Comparison of ENCODE assay signal across 17 cellular contexts in the genomic region with DNA sequence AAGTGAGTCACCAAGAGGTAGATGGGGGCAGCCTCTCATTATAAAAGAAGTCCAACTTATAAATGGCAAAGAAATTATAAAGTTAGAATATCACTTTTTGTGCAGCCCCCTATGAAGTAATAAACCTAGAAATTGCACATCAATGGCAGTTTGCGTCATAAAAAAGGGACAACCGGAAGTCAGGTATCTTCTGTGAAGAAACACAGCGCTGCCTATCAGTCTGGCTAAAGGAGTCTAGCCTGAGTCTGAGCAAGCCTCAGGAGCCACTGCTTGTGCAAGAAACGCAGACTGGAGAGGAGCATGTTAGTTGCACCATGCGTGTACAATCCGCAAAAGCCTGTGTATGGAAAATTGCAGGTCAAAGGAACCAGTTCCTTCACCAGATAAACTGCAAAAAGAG.
"Had no signal": no experiment of that assay in that cellular context is flagged by ENCODE, and none has a peak within 500 bp of the region (broad histone marks: within the 10 kb centered on the region; RNA-seq: fewer than 3 reads in every experiment).

No MANE protein-coding gene starts in this region.

- H3K4me3 ChIP-seq: heart left ventricle, prostate gland, right lobe of liver, tibial artery, upper lobe of left lung, uterus had no signal

- H3K4me1 Mint-ChIP-seq: naive B cell; stimulated activated effector memory CD8-positive, alpha-beta T cell treated with anti-CD3 and anti-CD28 coated beads, Interleukin-12 subunit alpha, Interleukin-12 subunit beta, amount 100 ng/mL, for 72 hours had no signal

- H3K36me3 Mint-ChIP-seq: naive B cell; stimulated activated effector memory CD8-positive, alpha-beta T cell treated with anti-CD3 and anti-CD28 coated beads, Interleukin-12 subunit alpha, Interleukin-12 subunit beta, amount 100 ng/mL, for 72 hours had no signal

- H3K27ac ChIP-seq: heart left ventricle, parathyroid adenoma, prostate gland, right lobe of liver, tibial artery, upper lobe of left lung, uterus had no signal

- H3K9me3 ChIP-seq: heart left ventricle, prostate gland, right lobe of liver, tibial artery, upper lobe of left lung, uterus had no signal

- H3K27me3 ChIP-seq: right lobe of liver, tibial artery, upper lobe of left lung, uterus had no signal

- ATAC-seq: esophagus mucosa; heart left ventricle; right lobe of liver; stimulated activated effector memory CD8-positive, alpha-beta T cell treated with anti-CD3 and anti-CD28 coated beads, Interleukin-12 subunit alpha, Interleukin-12 subunit beta, amount 100 ng/mL, for 72 hours; stimulated activated naive CD8-positive, alpha-beta T cell treated with anti-CD3 and anti-CD28 coated beads, Interleukin-15, Interleukin-2, amounts not matched to agents 100 U/mL and 50 U/mL, for 24 hours had no signal

- H3K36me3 ChIP-seq: heart left ventricle, prostate gland, right lobe of liver, tibial artery, upper lobe of left lung, uterus had no signal

- H3K27ac Mint-ChIP-seq: naive B cell; nephron progenitor cell; stimulated activated effector memory CD8-positive, alpha-beta T cell treated with anti-CD3 and anti-CD28 coated beads, Interleukin-12 subunit alpha, Interleukin-12 subunit beta, amount 100 ng/mL, for 72 hours had no signal

- DNase-seq: effector memory CD4-positive, alpha-beta T cell; heart left ventricle; hippocampal formation; mesendoderm; naive B cell; nephron progenitor cell; right lobe of liver; stimulated activated CD4-positive, alpha-beta T cell treated with anti-CD3 and anti-CD28 coated beads, Interleukin-4, amount 100 ng/mL, for 1 hour; stimulated activated CD8-positive, alpha-beta memory T cell treated with anti-CD3 and anti-CD28 coated beads, Interleukin-4, amount 100 ng/mL, for 48 hours; stimulated activated naive CD8-positive, alpha-beta T cell treated with anti-CD3 and anti-CD28 coated beads, Interleukin-15, Interleukin-2, amounts not matched to agents 100 U/mL and 50 U/mL, for 24 hours; tibial artery; upper lobe of left lung; uterus had no signal

- H3K9me3 Mint-ChIP-seq: nephron progenitor cell had no signal

- H3K27me3 Mint-ChIP-seq: naive B cell had no signal

- H3K4me1 ChIP-seq: heart left ventricle, parathyroid adenoma, prostate gland, right lobe of liver, tibial artery, upper lobe of left lung, uterus had no signal

- H3K4me3 Mint-ChIP-seq: naive B cell; nephron progenitor cell; stimulated activated effector memory CD8-positive, alpha-beta T cell treated with anti-CD3 and anti-CD28 coated beads, Interleukin-12 subunit alpha, Interleukin-12 subunit beta, amount 100 ng/mL, for 72 hours had no signal
